25 cellular contexts compared by ENCODE assay signal in the genomic region with DNA sequence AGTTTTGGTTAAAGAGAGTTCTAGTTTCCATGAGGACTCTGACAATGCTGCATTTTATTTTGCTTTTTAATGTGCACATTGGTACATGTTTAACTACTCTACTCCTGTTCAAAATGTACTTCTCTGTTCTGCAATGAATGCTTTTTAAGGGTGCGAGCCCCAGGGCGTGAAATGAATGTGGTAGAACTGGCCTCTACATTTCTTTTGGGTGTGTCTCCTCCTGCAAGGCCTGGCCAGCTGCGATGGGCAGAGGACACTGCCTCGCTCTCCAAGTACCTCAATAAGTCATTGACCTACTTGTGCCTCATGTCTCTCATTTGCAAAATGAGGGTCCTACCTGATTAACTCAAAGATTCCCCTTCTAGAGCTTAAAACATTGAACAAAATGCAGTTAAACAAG. TPM values are rescaled to one million over a fixed set of nuclear protein-coding genes. Genes with fewer than 3 reads are reported as not detected.
"Had no signal": no experiment of that assay in that cellular context is flagged by ENCODE, and none has a peak within 500 bp of the region (broad histone marks: within the 10 kb centered on the region; RNA-seq: fewer than 3 reads in every experiment).

No MANE protein-coding gene starts in this region.

- H3K4me1 Mint-ChIP-seq: stimulated activated memory B cell treated with anti-CD40 and anti-IgM and Interleukin-4, amounts not matched to agents 10 μg/mL and 1 μg/mL and 100 μg/mL, for 72 hours had no signal

- H3K4me3 Mint-ChIP-seq: activated CD4-positive, alpha-beta memory T cell treated with anti-CD3 and anti-CD28 coated beads for 36 hours; activated CD4-positive, alpha-beta T cell treated with anti-CD3 and anti-CD28 coated beads, Interleukin-2, amount 10 ng/mL, durations not matched to agents 24 days and 14 days; activated naive CD4-positive, alpha-beta T cell treated with anti-CD3 and anti-CD28 coated beads, Interleukin-2, amount 10 ng/mL, durations not matched to agents 7 days and 5 days; activated naive CD8-positive, alpha-beta T cell treated with anti-CD3 and anti-CD28 coated beads, Interleukin-2, amount 10 ng/mL, durations not matched to agents 7 days and 5 days; activated T-cell treated with anti-CD3 and anti-CD28 coated beads, Interleukin-2, amount 50 U/mL, for 24 hours; brain; memory B cell; natural killer cell; stimulated activated memory B cell treated with anti-CD40 and anti-IgM and Interleukin-4, amounts not matched to agents 10 μg/mL and 1 μg/mL and 100 μg/mL, for 72 hours; stimulated activated naive CD8-positive, alpha-beta T cell treated with anti-CD3 and anti-CD28 coated beads, Interleukin-15, amount 100 ng/mL, for 72 hours had no signal

- H3K4me1 ChIP-seq: ascending aorta, right atrium auricular region had no signal

- H3K27ac Mint-ChIP-seq: activated CD4-positive, alpha-beta memory T cell treated with anti-CD3 and anti-CD28 coated beads for 36 hours; activated CD4-positive, alpha-beta T cell treated with anti-CD3 and anti-CD28 coated beads, Interleukin-2, amount 10 ng/mL, durations not matched to agents 24 days and 14 days; activated naive CD4-positive, alpha-beta T cell treated with anti-CD3 and anti-CD28 coated beads, Interleukin-2, amount 10 ng/mL, durations not matched to agents 7 days and 5 days; activated naive CD8-positive, alpha-beta T cell treated with anti-CD3 and anti-CD28 coated beads, Interleukin-2, amount 10 ng/mL, durations not matched to agents 7 days and 5 days; activated T-cell treated with anti-CD3 and anti-CD28 coated beads, Interleukin-2, amount 50 U/mL, for 24 hours; brain; memory B cell; natural killer cell; stimulated activated memory B cell treated with anti-CD40 and anti-IgM and Interleukin-4, amounts not matched to agents 10 μg/mL and 1 μg/mL and 100 μg/mL, for 72 hours; stimulated activated naive CD8-positive, alpha-beta T cell treated with anti-CD3 and anti-CD28 coated beads, Interleukin-15, amount 100 ng/mL, for 72 hours had no signal

- H3K27ac ChIP-seq: ascending aorta, right atrium auricular region had no signal

- ATAC-seq: left colon; natural killer cell; stimulated activated memory B cell treated with anti-CD40 and anti-IgM and Interleukin-4, amounts not matched to agents 10 μg/mL and 1 μg/mL and 100 μg/mL, for 72 hours; stimulated activated naive CD8-positive, alpha-beta T cell treated with anti-CD3 and anti-CD28 coated beads, Interleukin-15, amount 100 ng/mL, for 72 hours had no signal

- H3K36me3 ChIP-seq: ascending aorta, right atrium auricular region had no signal

- DNase-seq: activated CD4-positive, alpha-beta memory T cell treated with anti-CD3 and anti-CD28 coated beads for 36 hours; activated CD4-positive, alpha-beta T cell treated with anti-CD3 and anti-CD28 coated beads, Interleukin-2, amount 10 ng/mL, durations not matched to agents 24 days and 14 days; activated CD4-positive, CD25-positive, alpha-beta regulatory T cell treated with anti-CD3 and anti-CD28 coated beads, Interleukin-2, amount 50 U/mL, for 72 hours; activated CD8-positive, alpha-beta memory T cell treated with anti-CD3 and anti-CD28 coated beads, Interleukin-2, amount 50 U/mL, for 48 hours; activated gamma-delta T cell; activated naive CD4-positive, alpha-beta T cell treated with anti-CD3 and anti-CD28 coated beads, Interleukin-2, amount 10 ng/mL, durations not matched to agents 7 days and 5 days; activated naive CD8-positive, alpha-beta T cell treated with anti-CD3 and anti-CD28 coated beads, Interleukin-2, amount 10 ng/mL, durations not matched to agents 7 days and 5 days; activated T-cell treated with anti-CD3 and anti-CD28 coated beads, Interleukin-2, amount 50 U/mL, for 24 hours; cortex of kidney; glutamatergic neuron; kidney; left colon; natural killer cell; stimulated activated CD4-positive, alpha-beta T cell treated with anti-CD3 and anti-CD28 coated beads, Interleukin-1b, Interleukin-23, amount 100 ng/mL, for 48 hours; stimulated activated CD4-positive, alpha-beta T cell treated with anti-CD3 and anti-CD28 coated beads, Interleukin-4, amount 100 ng/mL, for 4 hours; stimulated activated CD8-positive, alpha-beta memory T cell treated with anti-CD3 and anti-CD28 coated beads, Interleukin-4, amount 100 ng/mL, for 48 hours; stimulated activated naive CD8-positive, alpha-beta T cell treated with anti-CD3 and anti-CD28 coated beads, Interleukin-15, amount 100 ng/mL, for 72 hours; substantia nigra; T-helper 2 cell had no signal

- H3K4me3 ChIP-seq: ascending aorta, right atrium auricular region, smooth muscle cell had no signal

- H3K9me3 Mint-ChIP-seq: activated CD4-positive, alpha-beta memory T cell treated with anti-CD3 and anti-CD28 coated beads for 36 hours; activated CD4-positive, alpha-beta T cell treated with anti-CD3 and anti-CD28 coated beads, Interleukin-2, amount 10 ng/mL, durations not matched to agents 24 days and 14 days; activated naive CD4-positive, alpha-beta T cell treated with anti-CD3 and anti-CD28 coated beads, Interleukin-2, amount 10 ng/mL, durations not matched to agents 7 days and 5 days; activated naive CD8-positive, alpha-beta T cell treated with anti-CD3 and anti-CD28 coated beads, Interleukin-2, amount 10 ng/mL, durations not matched to agents 7 days and 5 days; activated T-cell treated with anti-CD3 and anti-CD28 coated beads, Interleukin-2, amount 50 U/mL, for 24 hours; memory B cell; natural killer cell; stimulated activated memory B cell treated with anti-CD40 and anti-IgM and Interleukin-4, amounts not matched to agents 10 μg/mL and 1 μg/mL and 100 μg/mL, for 72 hours; stimulated activated naive CD8-positive, alpha-beta T cell treated with anti-CD3 and anti-CD28 coated beads, Interleukin-15, amount 100 ng/mL, for 72 hours had no signal

- H3K36me3 Mint-ChIP-seq: activated CD4-positive, alpha-beta memory T cell treated with anti-CD3 and anti-CD28 coated beads for 36 hours; activated naive CD4-positive, alpha-beta T cell treated with anti-CD3 and anti-CD28 coated beads, Interleukin-2, amount 10 ng/mL, durations not matched to agents 7 days and 5 days; activated naive CD8-positive, alpha-beta T cell treated with anti-CD3 and anti-CD28 coated beads, Interleukin-2, amount 10 ng/mL, durations not matched to agents 7 days and 5 days; brain; memory B cell; natural killer cell had no signal

- H3K9me3 ChIP-seq: ascending aorta, right atrium auricular region had no signal

RNA-seq across cellular contexts. Expression of a gene that starts 6.7 kb away (rescaled TPM):
- total RNA-seq: ascending aorta, smooth muscle cell had no signal
